ENCODE assay signal across 15 cellular contexts in genomic region chr2:22800422-22800821, GRCh38.
"Had no signal": no experiment of that assay in that cellular context is flagged by ENCODE, and none has a peak within 500 bp of the region (broad histone marks: within the 10 kb centered on the region; RNA-seq: fewer than 3 reads in every experiment).

No MANE protein-coding gene starts in this region.

- H3K4me1 Mint-ChIP-seq: activated naive CD4-positive, alpha-beta T cell treated with anti-CD3 and anti-CD28 coated beads, Interleukin-2, amount 50 U/mL, for 24 hours; central memory CD8-positive, alpha-beta T cell had no signal

- H3K27me3 Mint-ChIP-seq: activated naive CD4-positive, alpha-beta T cell treated with anti-CD3 and anti-CD28 coated beads, Interleukin-2, amount 50 U/mL, for 24 hours; central memory CD8-positive, alpha-beta T cell; natural killer cell treated with Interleukin-12 subunit alpha and Interleukin-12 subunit beta and Interleukin-15 and Interleukin-18, amount 100 ng/mL, for 72 hours had no signal

- DNase-seq: activated CD4-positive, alpha-beta T cell treated with anti-CD3 and anti-CD28 coated beads for 1 hour; activated gamma-delta T cell; colonic mucosa; gastrocnemius medialis; heart left ventricle; islet precursor cell; left colon; lower lobe of right lung; occipital lobe; stimulated activated naive CD4-positive, alpha-beta T cell; T-helper 2 cell; thyroid gland had no signal

- H3K27ac Mint-ChIP-seq: activated naive CD4-positive, alpha-beta T cell treated with anti-CD3 and anti-CD28 coated beads, Interleukin-2, amount 50 U/mL, for 24 hours; natural killer cell treated with Interleukin-12 subunit alpha and Interleukin-12 subunit beta and Interleukin-15 and Interleukin-18, amount 100 ng/mL, for 72 hours had no signal

- H3K4me3 Mint-ChIP-seq: activated naive CD4-positive, alpha-beta T cell treated with anti-CD3 and anti-CD28 coated beads, Interleukin-2, amount 50 U/mL, for 24 hours; central memory CD8-positive, alpha-beta T cell; natural killer cell treated with Interleukin-12 subunit alpha and Interleukin-12 subunit beta and Interleukin-15 and Interleukin-18, amount 100 ng/mL, for 72 hours had no signal

- ATAC-seq: gastrocnemius medialis; heart left ventricle; left colon; lower lobe of right lung; natural killer cell treated with Interleukin-12 subunit alpha and Interleukin-12 subunit beta and Interleukin-15 and Interleukin-18, amount 100 ng/mL, for 72 hours had no signal

- H3K36me3 Mint-ChIP-seq: activated naive CD4-positive, alpha-beta T cell treated with anti-CD3 and anti-CD28 coated beads, Interleukin-2, amount 50 U/mL, for 24 hours; natural killer cell treated with Interleukin-12 subunit alpha and Interleukin-12 subunit beta and Interleukin-15 and Interleukin-18, amount 100 ng/mL, for 72 hours had no signal
